Comparison of ENCODE assay signal across 17 cellular contexts in genomic region chr1:66957938-66958337, GRCh38. TPM values are rescaled to one million over a fixed set of nuclear protein-coding genes. Genes with fewer than 3 reads are reported as not detected.
DNase-seq lines count a peak whose midpoint lies in the region; ATAC-seq, FAIRE-seq and TF ChIP-seq lines count a peak whose summit lies in the region.
"Had no signal": no experiment of that assay in that cellular context is flagged by ENCODE, and none has a peak within 500 bp of the region (broad histone marks: within the 10 kb centered on the region; RNA-seq: fewer than 3 reads in every experiment).

No MANE protein-coding gene starts in this region.

- in situ Hi-C loops in mammary epithelial cell (cut with MboI; ENCODE audit: low sequenced_read_pairs in 2 of 2) = no loop called here
- in situ Hi-C loops in GM12878 (cut with MboI) = no loop called here

- no peaks in the 10 kb centered on the region for H3K27me3 Mint-ChIP-seq in MCF 10A (ENCODE audit: insufficient read depth, unreplicated experiment)

- ATAC-seq in GM12878 (no peak), heart right ventricle (no peak)
- ATAC-seq: A549, GM23338, HepG2 had no signal

- H3K4me3 ChIP-seq in mammary epithelial cell (replicated peaks in 1 of 3; ENCODE audit: insufficient read depth in 1 of 3, low read depth in 2 of 3, low read length in 3 of 3) = no peak overlapping the region
- H3K4me3 ChIP-seq in HEK293 (ENCODE audit: low read depth, low read length) = no peak overlapping the region
- H3K4me3 ChIP-seq in GM12878 = no peak overlapping the region
- H3K4me3 ChIP-seq in heart right ventricle = no peak overlapping the region
- H3K4me3 ChIP-seq in vagina = no peak overlapping the region
- H3K4me3 ChIP-seq: A549, GM23338 had no signal

- no peak for TF ChIP-seq RAD21 in GM12878 (IDR thresholded peaks at IDR 0.05; ENCODE audit: insufficient read depth, low read depth, low read length)

- dilution Hi-C loops in mammary epithelial cell (cut with HindIII; ENCODE audit: low sequenced_read_pairs) = no loop called here

- SMC1A ChIA-PET in GM12878 (lab: Charles Lee; ENCODE audit: uncharacterized antibody, unreplicated experiment) = interaction anchor here (0.8 kb wide), 1 partner anchor 89 kb away, joined by 3 read pairs; no protein-coding TSS in a partner anchor

- H3K27ac ChIP-seq in mammary epithelial cell (ENCODE audit: insufficient read depth, low read depth, low read length) (no peak overlapping the region), HEK293 (ENCODE audit: extremely low read depth, low read depth, low read length) (no peak overlapping the region), GM12878 (ENCODE audit: control insufficient read depth, insufficient read depth) (no peak overlapping the region), heart right ventricle (no peak overlapping the region), vagina (no peak overlapping the region)
- H3K27ac ChIP-seq: A549 had no signal

- no peak for TF ChIP-seq EP300 in GM12878 (IDR thresholded peaks at IDR 0.05; ENCODE audit: borderline replicate concordance in 1 of 2, control insufficient read depth in 1 of 2, low read depth in 2 of 2, low read length in 2 of 2)

- POLR2A ChIA-PET in MCF 10A (lab: Yijun Ruan, JAX) = no interaction called here
- POLR2A ChIA-PET in HEK293 (lab: Yijun Ruan, JAX) = no interaction called here
- POLR2A ChIA-PET in GM12878 (lab: Charles Lee) = interaction anchor here (0.6 kb wide), 1 partner anchor 252 kb away, joined by 3 read pairs; no protein-coding TSS in a partner anchor

- TF ChIP-seq CTCF in MCF 10A (IDR thresholded peaks at IDR 0.05; ENCODE audit: unreplicated experiment) (no peak), mammary epithelial cell (conservative IDR thresholded peaks at IDR 0.05 in 1 of 2, IDR thresholded peaks at IDR 0.05 in 1 of 2; ENCODE audit: extremely low read depth in 1 of 2, insufficient read depth in 1 of 2, low read depth in 1 of 2, low read length in 2 of 2) (no peak), HEK293 (tag by site-specific recombination; IDR thresholded peaks at IDR 0.05) (no peak), GM12878 (IDR thresholded peaks at IDR 0.05 in 2 of 3, conservative IDR thresholded peaks at IDR 0.05 in 1 of 3; ENCODE audit: control insufficient read depth in 2 of 3, extremely low read depth in 1 of 3, insufficient read depth in 1 of 3, low read depth in 3 of 3, low read length in 3 of 3) (no peak), heart right ventricle (IDR thresholded peaks at IDR 0.05) (no peak), vagina (IDR thresholded peaks at IDR 0.05) (no peak)

- no peaks in the 10 kb centered on the region for H3K9me3 Mint-ChIP-seq in MCF 10A (ENCODE audit: unreplicated experiment)
- H3K9me3 Mint-ChIP-seq: CD14-positive monocyte, GM23338, HFFc6 had no signal

- CTCF ChIA-PET in MCF 10A (lab: Yijun Ruan, JAX) = interaction anchor here (0.6 to 1.5 kb wide), 2 partner anchors 194 to 680 kb away, joined by 3 to 4 read pairs; no protein-coding TSS in a partner anchor
- CTCF ChIA-PET in mammary epithelial cell (lab: Charles Lee; ENCODE audit: low non-redundant PET) = no interaction called here
- CTCF ChIA-PET in HEK293 (lab: Yijun Ruan, JAX) = no interaction called here
- CTCF ChIA-PET in GM12878 (lab: Yijun Ruan, JAX) = no interaction called here

- WGBS in mammary epithelial cell (ENCODE audit: low coverage, missing lambda C conversion rate) = 94% methylated on average over 3 of the region's 3 CpGs
- 95% methylated on average over 3 of the region's 3 CpGs for WGBS in GM12878 (ENCODE audit: insufficient coverage, insufficient replicate concordance, low lambda C conversion rate, missing lambda C conversion rate)
- 94 to 98% methylated on average over 3 of the region's 3 CpGs for WGBS in heart right ventricle, 2 donors

- no TSS peak for BruUV-seq in MCF 10A (replicated peaks; lab: Mats Ljungman, UMichigan)
- BruUV-seq in mammary epithelial cell (replicated peaks; lab: Mats Ljungman, UMichigan) = no TSS peak
- BruUV-seq in GM12878 (replicated peaks; lab: Mats Ljungman, UMichigan) = no TSS peak

- H3K4me1 ChIP-seq in mammary epithelial cell (ENCODE audit: insufficient read depth, low read length) (no peaks in the 10 kb centered on the region), HEK293 (ENCODE audit: control insufficient read depth, insufficient read depth, low read length) (no peaks in the 10 kb centered on the region), GM12878 (ENCODE audit: control insufficient read depth, insufficient read depth, low read length) (no peaks in the 10 kb centered on the region), heart right ventricle (peaks cover 0 to 10% (median 3%) of the 10 kb centered on the region in 9 donors), vagina (peaks cover 5% of the 10 kb centered on the region)

- H3K36me3 ChIP-seq in mammary epithelial cell (ENCODE audit: insufficient read depth, low read length) = peaks cover 34% of the 10 kb centered on the region
- H3K36me3 ChIP-seq in HEK293 (ENCODE audit: control insufficient read depth in 2 of 2, insufficient read depth in 1 of 2, low read length in 2 of 2) = peaks cover 25 to 81% of the 10 kb centered on the region in 2 experiments
- peaks cover 5 to 39% of the 10 kb centered on the region in 2 experiments for H3K36me3 ChIP-seq in GM12878 (ENCODE audit: control insufficient read depth in 2 of 2, insufficient read depth in 2 of 2, low read length in 1 of 2)
- peaks cover 0 to 100% (median 31%) of the 10 kb centered on the region in 9 donors for H3K36me3 ChIP-seq in heart right ventricle
- H3K36me3 ChIP-seq in vagina = peaks cover 0 to 52% of the 10 kb centered on the region in 2 donors

- H3K79me2 ChIP-seq in mammary epithelial cell (ENCODE audit: insufficient read depth, low read length) (peaks cover 49% of the 10 kb centered on the region), GM12878 (ENCODE audit: control insufficient read depth, insufficient read depth, low read length) (peaks cover 2% of the 10 kb centered on the region)

- H2AFZ ChIP-seq in mammary epithelial cell (ENCODE audit: low read depth, low read length) (no peak overlapping the region), GM12878 (ENCODE audit: control insufficient read depth, low read depth, low read length) (no peak overlapping the region)
- H2AFZ ChIP-seq: GM23338 had no signal

- no peaks in the 10 kb centered on the region for H3K27me3 ChIP-seq in mammary epithelial cell (ENCODE audit: insufficient read depth, low read length)
- H3K27me3 ChIP-seq in GM12878 (replicated peaks in 1 of 2; ENCODE audit: control insufficient read depth in 2 of 2, insufficient read depth in 2 of 2, low read length in 1 of 2) = no peaks in the 10 kb centered on the region
- no peaks in the 10 kb centered on the region for H3K27me3 ChIP-seq in heart right ventricle
- H3K27me3 ChIP-seq in vagina = no peaks in the 10 kb centered on the region

- H3K9me3 ChIP-seq in mammary epithelial cell (replicated peaks; ENCODE audit: insufficient read depth, low read length) = no peaks in the 10 kb centered on the region
- H3K9me3 ChIP-seq in HEK293 (ENCODE audit: control insufficient read depth, insufficient read depth, low read depth, low read length) = no peaks in the 10 kb centered on the region
- H3K9me3 ChIP-seq in GM12878 (replicated peaks; ENCODE audit: control insufficient read depth, insufficient read depth, low read length) = no peaks in the 10 kb centered on the region
- H3K9me3 ChIP-seq in heart right ventricle = no peaks in the 10 kb centered on the region
- no peaks in the 10 kb centered on the region for H3K9me3 ChIP-seq in vagina
- H3K9me3 ChIP-seq: A549 had no signal

- H3K4me3 Mint-ChIP-seq in MCF 10A (ENCODE audit: unreplicated experiment) = no peak overlapping the region
- H3K4me3 Mint-ChIP-seq: CD14-positive monocyte, GM23338, HFFc6 had no signal

- H3K4me2 ChIP-seq in mammary epithelial cell (ENCODE audit: insufficient read depth, low read depth, low read length) (no peak overlapping the region), GM12878 (ENCODE audit: control insufficient read depth, insufficient read depth) (no peak overlapping the region)
- H3K4me2 ChIP-seq: A549, GM23338 had no signal

- H4K20me1 ChIP-seq in mammary epithelial cell (ENCODE audit: insufficient read depth, low read length) (no peaks in the 10 kb centered on the region), GM12878 (ENCODE audit: control insufficient read depth, insufficient read depth) (no peaks in the 10 kb centered on the region)

- TF ChIP-seq POLR2A in GM12878 (IDR thresholded peaks at IDR 0.05; ENCODE audit: low read depth, low read length) = no peak
- TF ChIP-seq POLR2A in vagina (IDR thresholded peaks at IDR 0.05) = no peak

- H3K9ac ChIP-seq in mammary epithelial cell (ENCODE audit: insufficient read depth, low read length) (no peak overlapping the region), GM12878 (ENCODE audit: control insufficient read depth, insufficient read depth, low read length) (no peak overlapping the region)

- intact Hi-C loops in MCF 10A (cut with micrococcal nuclease) (no loop called here), mammary epithelial cell (cut with micrococcal nuclease) (no loop called here), GM12878 (cut with micrococcal nuclease; ENCODE audit: unreplicated experiment) (no loop called here), heart right ventricle (cut with DNase I) (loop anchor here in 1 of 10 donors (2.0 kb wide), 1 partner anchor 21 kb away; no protein-coding TSS in a partner anchor), vagina (cut with DNase I) (no loop called here)

- H3K4me1 Mint-ChIP-seq in MCF 10A (ENCODE audit: insufficient read depth, unreplicated experiment) = no peaks in the 10 kb centered on the region
- H3K4me1 Mint-ChIP-seq: CD14-positive monocyte had no signal

- RAD21 ChIA-PET in GM12878 (lab: Charles Lee; ENCODE audit: unreplicated experiment) = no interaction called here

- DNase-seq in MCF 10A (ENCODE audit: unreplicated experiment) (no peak), mammary epithelial cell (no peak), GM12878 (ENCODE audit: low read depth, low spot score) (no peak), heart right ventricle (no peak), vagina (ENCODE audit: extremely low spot score in 2 of 2) (no peak)
- DNase-seq: Calu3, DMS 273 treated with DMSO at 0.1 percent for 48 hours, DMS79, H7, HFFc6 had no signal

- peak; percentile 68 for FAIRE-seq in GM12878 (lab: Jason Lieb, UNC)
- FAIRE-seq: A549, GM12892, HepG2, HTR-8/SVneo had no signal

- H3K27ac Mint-ChIP-seq in MCF 10A (ENCODE audit: low read depth, unreplicated experiment) = peak overlapping the region; percentile 55
- H3K27ac Mint-ChIP-seq: GM23338, HFFc6 had no signal

- peaks cover 89% of the 10 kb centered on the region for H3K36me3 Mint-ChIP-seq in MCF 10A (ENCODE audit: insufficient read depth, unreplicated experiment)

RNA-seq across cellular contexts. Expression of gene MIER1, which starts 33.1 kb away (rescaled TPM):
- total RNA-seq in MCF 10A (2022) = 32.1 and 36.5 TPM in 2 replicates
- total RNA-seq in mammary epithelial cell = 10 to 100 TPM; 33.0 to 35.7 TPM
- 9.7 TPM for polyA plus RNA-seq in mammary epithelial cell
- polyA minus RNA-seq in mammary epithelial cell = 22.9 TPM
- total RNA-seq in GM12878 (2013; cell fraction: nucleolus; rRNA removed) = 88.2 and 97.4 TPM in 2 replicates
- 24.7 and 30.9 TPM in 2 replicates for total RNA-seq in GM12878 (2014; rRNA removed)
- total RNA-seq in GM12878 (2014; rRNA removed; fragmentation: Illumina TruSeq; extraction: Trizol) = 33.9 and 34.2 TPM in 2 replicates
- total RNA-seq in GM12878 (2021) = 29.7 and 31.4 TPM in 2 replicates
- polyA plus RNA-seq in GM12878 (2011; ENCODE audit: low read depth) = 10.0 TPM
- polyA plus RNA-seq in GM12878 (2011; rRNA removed) = 22.8 and 39.8 TPM in 2 replicates
- 6.0 and 6.5 TPM in 2 replicates for polyA plus RNA-seq in GM12878 (2011; cell fraction: cytosol; rRNA removed)
- 11.9 and 13.5 TPM in 2 replicates for polyA plus RNA-seq in GM12878 (2011; cell fraction: nucleus; rRNA removed)
- polyA plus RNA-seq in GM12878 (2012) = 17.3 and 18.4 TPM in 2 replicates
- 26.6 and 32.5 TPM in 2 replicates for polyA plus RNA-seq in GM12878 (2014; fragmentation: Illumina TruSeq; extraction: Trizol)
- polyA plus RNA-seq in GM12878 (2014; fragmentation: Nextera tagmentation; extraction: Ambion mirVana) = 10 to 100 TPM; 16.1 to 24.6 TPM
- polyA plus RNA-seq in GM12878 (2014; rRNA removed) = 13.4 and 13.6 TPM in 2 replicates
- 10 to 100 TPM; 35.2 to 39.8 TPM for polyA plus RNA-seq in GM12878 (2016; fragmentation: Nextera tagmentation; extraction: Ambion mirVana)
- 24.2 and 30.5 TPM in 2 replicates for polyA minus RNA-seq in GM12878 (2011; rRNA and poly(A)+ RNA removed)
- 15.0 and 16.9 TPM in 2 replicates for polyA minus RNA-seq in GM12878 (2011; cell fraction: cytosol; rRNA and poly(A)+ RNA removed)
- 32.2 and 64.8 TPM in 2 replicates for polyA minus RNA-seq in GM12878 (2011; cell fraction: nucleus; rRNA and poly(A)+ RNA removed)
- total RNA-seq in heart right ventricle = 10 to 100 TPM; 16.9 to 22.4 (median 20.1) TPM
- polyA plus RNA-seq in heart right ventricle = 10 to 100 TPM in 1 of 2 donors, 1 to 10 TPM in 1; 5.8 to 10.6 TPM
- 39.5 TPM for total RNA-seq in vagina

RNA-seq across cellular contexts. Expression of gene DNAI4, which starts 33.3 kb away (rescaled TPM):
- total RNA-seq in MCF 10A (2022) (7.2 and 9.6 TPM in 2 replicates), mammary epithelial cell (1 to 10 TPM; 2.9 to 6.0 TPM), GM12878 (2014; rRNA removed) (0.16 TPM in 1 of 2 replicates, not detected in the other), GM12878 (2014; rRNA removed; fragmentation: Illumina TruSeq; extraction: Trizol) (0.23 and 0.27 TPM in 2 replicates), GM12878 (2021) (0.46 and 0.77 TPM in 2 replicates), heart right ventricle (10 to 100 TPM in 8 of 10 donors, 1 to 10 TPM in 2; 8.0 to 24.5 (median 14.4) TPM), vagina (10.3 TPM)
- polyA plus RNA-seq in mammary epithelial cell (0.35 TPM), GM12878 (2011; rRNA removed) (0.24 and 0.98 TPM in 2 replicates), GM12878 (2014; fragmentation: Illumina TruSeq; extraction: Trizol) (0.10 and 0.13 TPM in 2 replicates), GM12878 (2014; fragmentation: Nextera tagmentation; extraction: Ambion mirVana) (under 1 TPM; 0.15 to 0.21 TPM), GM12878 (2014; rRNA removed) (0.15 and 0.27 TPM in 2 replicates), GM12878 (2016; fragmentation: Nextera tagmentation; extraction: Ambion mirVana) (1 to 10 TPM; 1.2 to 2.3 TPM), heart right ventricle (1 to 10 TPM in 1 of 2 donors, under 1 TPM in 1; 0.44 to 1.1 TPM)
- not detected for polyA minus RNA-seq in mammary epithelial cell
- 0.19 TPM in 1 of 2 replicates, not detected in the other for total RNA-seq in GM12878 (2013; cell fraction: nucleolus; rRNA removed)
- not detected for polyA plus RNA-seq in GM12878 (2011; ENCODE audit: low read depth)
- 0.09 TPM in 1 of 2 replicates, not detected in the other for polyA plus RNA-seq in GM12878 (2011; cell fraction: cytosol; rRNA removed)
- 0.13 TPM in 1 of 2 replicates, not detected in the other for polyA plus RNA-seq in GM12878 (2011; cell fraction: nucleus; rRNA removed)
- 0.08 and 0.22 TPM in 2 replicates for polyA plus RNA-seq in GM12878 (2012)
- polyA minus RNA-seq in GM12878 (2011; rRNA and poly(A)+ RNA removed) = not detected in 2 replicates
- not detected in 2 replicates for polyA minus RNA-seq in GM12878 (2011; cell fraction: cytosol; rRNA and poly(A)+ RNA removed)
- 0.10 TPM in 1 of 2 replicates, not detected in the other for polyA minus RNA-seq in GM12878 (2011; cell fraction: nucleus; rRNA and poly(A)+ RNA removed)
- polyA plus RNA-seq: CD14-positive monocyte had no signal
